In the genomic region with DNA sequence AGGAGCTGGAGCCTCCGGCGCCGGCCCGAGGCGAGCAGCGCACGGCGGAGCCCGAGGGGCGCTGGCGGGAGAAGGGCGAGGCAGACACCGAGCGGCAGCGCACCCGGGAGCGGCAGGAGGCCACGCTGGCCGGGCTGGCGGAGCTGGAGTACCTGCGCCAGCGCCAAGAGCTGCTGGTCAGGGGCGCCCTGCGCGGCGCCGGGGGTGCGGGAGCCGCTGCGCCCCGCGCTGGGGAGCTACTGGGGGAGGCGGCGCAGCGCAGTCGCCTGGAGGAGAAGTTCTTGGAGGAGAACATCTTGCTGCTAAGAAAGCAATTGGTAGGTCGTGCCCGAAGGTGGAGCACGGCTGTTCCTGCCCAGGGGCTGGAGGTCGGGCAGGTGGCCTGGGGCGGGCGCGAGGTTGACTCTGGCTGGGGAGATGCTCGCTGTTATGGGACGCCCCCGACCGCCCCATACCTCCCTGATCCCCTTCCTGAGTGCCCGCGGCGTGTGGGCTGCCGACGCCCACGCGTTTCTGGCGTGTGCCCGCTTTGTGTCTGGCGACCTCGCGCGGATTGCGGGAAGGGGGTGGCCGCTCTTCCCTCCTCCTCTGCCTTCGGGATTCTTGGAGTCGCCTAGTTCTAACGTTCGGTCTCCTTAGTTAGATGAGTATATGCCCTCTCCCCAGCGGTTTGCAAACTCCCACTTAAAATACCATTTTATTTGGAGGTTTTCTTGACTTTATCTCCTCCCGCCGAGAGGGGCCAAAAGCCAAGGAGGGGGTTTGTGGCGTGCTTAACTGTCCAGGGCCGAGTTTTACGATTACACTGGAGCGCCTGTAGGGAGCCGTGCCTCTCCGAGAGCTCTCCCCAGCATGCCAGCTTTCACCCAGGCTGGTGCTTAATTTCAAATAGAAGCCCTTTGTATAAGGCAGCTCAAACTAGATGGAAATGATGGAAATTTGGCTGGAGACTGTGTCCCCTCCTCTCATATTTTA, we compare ENCODE assay signal across 9 cellular contexts. TPM values are rescaled to one million over a fixed set of nuclear protein-coding genes. Genes with fewer than 3 reads are reported as not detected.
DNase-seq lines count a peak whose midpoint lies in the region; ATAC-seq and TF ChIP-seq lines count a peak whose summit lies in the region.
"Had no signal": no experiment of that assay in that cellular context is flagged by ENCODE, and none has a peak within 500 bp of the region (broad histone marks: within the 10 kb centered on the region; RNA-seq: fewer than 3 reads in every experiment).

No MANE protein-coding gene starts in this region.

- no peaks in the 10 kb centered on the region for H3K36me3 ChIP-seq in SJCRH30

- in situ Hi-C loops in ACHN (cut with HindIII; ENCODE audit: low pct_ligation_motif_present, low pct_unique_long_range_greater_than_20kb, low sequenced_read_pairs) = no loop called here
- in situ Hi-C loops in GM13977 (cut with MboI; ENCODE audit: low pct_unique_long_range_greater_than_20kb, low sequenced_read_pairs, unreplicated experiment) = no loop called here

- no peaks in the 10 kb centered on the region for H3K9me3 ChIP-seq in SJCRH30 (replicated peaks)

- TF ChIP-seq CTCF in GM13977 (IDR thresholded peaks at IDR 0.05; ENCODE audit: extremely low read depth, insufficient read depth, missing control alignments) (no peak), cardiac fibroblast (IDR thresholded peaks at IDR 0.05; ENCODE audit: low read depth, low read length) (peak; percentile 25)

- H3K4me3 ChIP-seq in SJCRH30 (peak overlapping the region; percentile 67), cardiac fibroblast (replicated peaks in 1 of 2; ENCODE audit: low read depth in 2 of 2, low read length in 2 of 2) (peak overlapping the region; percentile 73 to 77)

- ATAC-seq in HG02870 (IDR thresholded peaks at IDR 0.05; ENCODE audit: unreplicated experiment) (peak; percentile 23), GM18858 (IDR thresholded peaks at IDR 0.05; ENCODE audit: unreplicated experiment) (no peak)

- peak overlapping the region; percentile 18; the same call in 1 of the 2 replicates for H3K27ac ChIP-seq in SJCRH30

- H3K4me1 ChIP-seq in SJCRH30 = peaks cover 24% of the 10 kb centered on the region

- no peaks in the 10 kb centered on the region for H3K27me3 ChIP-seq in SJCRH30

- DNase-seq in ACHN (peak; percentile 4), GM13977 (ENCODE audit: low spot score) (peak; percentile 46), SJCRH30 (peak; percentile 27 to 53), cardiac fibroblast (ENCODE audit: low read depth in 2 of 2) (peak; percentile 42 to 43), kidney tubule cell (ENCODE audit: low spot score) (peak; percentile 41)
- peak; percentile 32 for DNase-seq in stimulated activated CD4-positive, alpha-beta T cell treated with anti-CD3 and anti-CD28 coated beads, Interleukin-1b, Interleukin-23, amount 100 ng/mL, for 48 hours

RNA-seq across cellular contexts. Expression of a gene that starts 0.8 kb away (rescaled TPM):
- total RNA-seq in SJCRH30 (2014; rRNA removed; shearing (Covaris generic)) = 4.2 and 5.4 TPM in 2 replicates
- total RNA-seq: HT1080 had no signal
